Comparison of ENCODE assay signal across 12 cellular contexts in genomic region chr20:6533321-6533720, GRCh38.
DNase-seq lines count a peak whose midpoint lies in the region; ATAC-seq and TF ChIP-seq lines count a peak whose summit lies in the region.
"Had no signal": no experiment of that assay in that cellular context is flagged by ENCODE, and none has a peak within 500 bp of the region (broad histone marks: within the 10 kb centered on the region; RNA-seq: fewer than 3 reads in every experiment).

No MANE protein-coding gene starts in this region.

- peaks cover 18% of the 10 kb centered on the region for H3K4me1 Mint-ChIP-seq in nephron progenitor cell

- H3K36me3 ChIP-seq in BJ (ENCODE audit: control insufficient read depth, insufficient read depth, low read length): no peaks in the 10 kb centered on the region

- H3K4me3 Mint-ChIP-seq in nephron progenitor cell: no peak overlapping the region
- H3K4me3 Mint-ChIP-seq: activated T-cell treated with anti-CD3 and anti-CD28 coated beads, Interleukin-2, amount 50 U/mL, for 72 hours; stimulated activated naive CD8-positive, alpha-beta T cell treated with anti-CD3 and anti-CD28 coated beads, Interleukin-15, Interleukin-2, amounts not matched to agents 100 ng/mL and 50 ng/mL, for 24 hours had no signal

- H3K27ac Mint-ChIP-seq in nephron progenitor cell: peak overlapping the region; percentile 97
- H3K27ac Mint-ChIP-seq: activated T-cell treated with anti-CD3 and anti-CD28 coated beads, Interleukin-2, amount 50 U/mL, for 72 hours; stimulated activated naive CD8-positive, alpha-beta T cell treated with anti-CD3 and anti-CD28 coated beads, Interleukin-15, Interleukin-2, amounts not matched to agents 100 ng/mL and 50 ng/mL, for 24 hours had no signal

- CTCF ChIA-PET in BJ (lab: Yijun Ruan, JAX): interaction anchor here (0.5 to 1.3 kb wide), 4 partner anchors 28 to 1722 kb away, joined by 3 to 4 read pairs (median 3); no protein-coding TSS in a partner anchor

- H3K27me3 ChIP-seq in BJ (ENCODE audit: control insufficient read depth, insufficient read depth, low read length): peaks cover 4% of the 10 kb centered on the region

- no peaks in the 10 kb centered on the region for H3K27me3 Mint-ChIP-seq in nephron progenitor cell (ENCODE audit: low read depth, poor library complexity)
- H3K27me3 Mint-ChIP-seq: stimulated activated naive CD8-positive, alpha-beta T cell treated with anti-CD3 and anti-CD28 coated beads, Interleukin-15, Interleukin-2, amounts not matched to agents 100 ng/mL and 50 ng/mL, for 24 hours had no signal

- 0 out of 2 replicates have a peak overlapping the region, but pooled peaks have one; percentile 12 for H3K4me3 ChIP-seq in BJ (ENCODE audit: low read depth, low read length)

- POLR2A ChIA-PET in BJ (lab: Charles Lee): interaction anchor here (0.6 kb wide), 2 partner anchors 50 to 1242 kb away, joined by 4 read pairs; no protein-coding TSS in a partner anchor

- TF ChIP-seq CTCF in BJ (IDR thresholded peaks at IDR 0.05; ENCODE audit: insufficient read depth, low read depth, low read length) (no peak), nephron progenitor cell (IDR thresholded peaks at IDR 0.05) (no peak)

- DNase-seq in BJ (ENCODE audit: low read depth): peak; percentile 34
- peak; percentile 79 for DNase-seq in M059J (ENCODE audit: low read depth)
- DNase-seq in dermis blood vessel endothelial cell: peak; percentile 13
- no peak for DNase-seq in nephron progenitor cell
- no peak for DNase-seq in NCI-H146 treated with DMSO at 0.1 percent for 48 hours (lab: John Stamatoyannopoulos, UW; ENCODE audit: unreplicated experiment)
- DNase-seq in stimulated activated CD4-positive, alpha-beta T cell treated with anti-CD3 and anti-CD28 coated beads, Interleukin-4, amount 100 ng/mL, for 24 hours: no peak
- DNase-seq: activated T-cell treated with anti-CD3 and anti-CD28 coated beads, Interleukin-2, amount 50 U/mL, for 72 hours; Calu3; NCI-H1694 had no signal

- H3K9me3 Mint-ChIP-seq in nephron progenitor cell: no peaks in the 10 kb centered on the region

- H3K36me3 Mint-ChIP-seq in nephron progenitor cell (ENCODE audit: low read depth): no peaks in the 10 kb centered on the region

- ATAC-seq in HG03135 (IDR thresholded peaks at IDR 0.05; ENCODE audit: unreplicated experiment): no peak
- ATAC-seq in HG02852 (IDR thresholded peaks at IDR 0.05; ENCODE audit: unreplicated experiment): no peak
- ATAC-seq: activated T-cell treated with anti-CD3 and anti-CD28 coated beads, Interleukin-2, amount 50 U/mL, for 72 hours had no signal

Comparison
In these comparisons a context has a peak if more than half of its experiments do, and no peak if none do; other contexts are left out.
1. DNase-seq: peak in BJ (single experiment), M059J (single experiment) and dermis blood vessel endothelial cell (single experiment); none in nephron progenitor cell (single experiment), NCI-H146 treated with DMSO at 0.1 percent for 48 hours (single experiment) and stimulated activated CD4-positive, alpha-beta T cell treated with anti-CD3 and anti-CD28 coated beads, Interleukin-4, amount 100 ng/mL, for 24 hours (single experiment).